8 cellular contexts compared by ENCODE assay signal in the genomic region with DNA sequence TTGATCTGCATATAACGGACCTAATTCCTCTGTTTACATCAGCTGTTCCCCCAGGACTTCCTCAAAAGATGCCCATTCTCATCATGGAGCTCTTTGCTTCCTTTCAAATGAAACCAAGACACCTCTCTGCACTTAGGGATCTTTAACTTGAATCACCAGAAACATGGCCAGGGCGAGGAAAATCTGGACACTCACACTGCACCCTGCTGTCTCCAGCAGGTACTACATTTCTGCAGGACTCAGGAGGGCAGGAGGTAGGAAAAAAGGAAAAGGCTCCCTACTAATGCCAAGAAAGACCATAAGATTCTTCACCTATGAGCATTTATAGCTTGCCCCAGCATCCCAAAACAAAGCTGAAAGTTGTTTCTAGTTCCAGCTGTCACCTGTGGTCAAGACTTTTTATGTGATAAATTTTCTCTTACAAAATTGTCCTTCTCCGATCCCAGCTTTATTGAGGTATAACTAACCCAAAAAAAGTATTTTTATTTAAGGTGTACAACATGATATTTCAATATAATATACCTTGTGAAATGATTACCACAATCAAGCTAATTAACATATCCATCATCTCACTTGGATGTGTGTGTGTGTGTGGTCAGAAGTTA.
DNase-seq lines count a peak whose midpoint lies in the region; ATAC-seq and TF ChIP-seq lines count a peak whose summit lies in the region.

No MANE protein-coding gene starts in this region.

- no peaks in the 10 kb centered on the region for H3K27me3 ChIP-seq in body of pancreas
- H3K27me3 ChIP-seq in effector memory CD4-positive, alpha-beta T cell (replicated peaks; ENCODE audit: control insufficient read depth, insufficient read depth, low read length, poor library complexity, severe bottlenecking) = no peaks in the 10 kb centered on the region

- no peaks in the 10 kb centered on the region for H3K4me1 ChIP-seq in body of pancreas
- no peaks in the 10 kb centered on the region for H3K4me1 ChIP-seq in effector memory CD4-positive, alpha-beta T cell (ENCODE audit: control insufficient read depth, insufficient read depth, low read length, poor library complexity, severe bottlenecking)

- H3K9me3 ChIP-seq in body of pancreas = no peaks in the 10 kb centered on the region
- H3K9me3 ChIP-seq in effector memory CD4-positive, alpha-beta T cell (ENCODE audit: control insufficient read depth, low read length) = no peaks in the 10 kb centered on the region

- TF ChIP-seq CTCF in AG09319 (IDR thresholded peaks at IDR 0.05; ENCODE audit: low read depth, low read length) (peak; percentile 86), GM12873 (IDR thresholded peaks at IDR 0.05; ENCODE audit: insufficient read depth, low read depth, low read length, missing control alignments) (peak; percentile 82), body of pancreas (IDR thresholded peaks at IDR 0.05) (peak; percentile 39 to 77 (median 73))

- ATAC-seq in body of pancreas (peak; percentile 77), HG03045 (IDR thresholded peaks at IDR 0.05; ENCODE audit: unreplicated experiment) (no peak)

- TF ChIP-seq POLR2A in body of pancreas (IDR thresholded peaks at IDR 0.05) = no peak

- intact Hi-C loops in body of pancreas (cut with DNase I) = loop anchor here (10.0 kb wide), 1 partner anchor 489 kb away; no protein-coding TSS in a partner anchor

- no peak overlapping the region for H3K27ac ChIP-seq in body of pancreas
- no peak overlapping the region for H3K27ac ChIP-seq in effector memory CD4-positive, alpha-beta T cell (ENCODE audit: insufficient read depth, low read length, poor library complexity, severe bottlenecking)

- H3K36me3 ChIP-seq in body of pancreas (replicated peaks in 1 of 2; ENCODE audit: insufficient read depth in 1 of 2, low read depth in 2 of 2) = no peaks in the 10 kb centered on the region
- no peaks in the 10 kb centered on the region for H3K36me3 ChIP-seq in effector memory CD4-positive, alpha-beta T cell (ENCODE audit: control insufficient read depth, insufficient read depth, low read length)

- DNase-seq in AG09319 (ENCODE audit: extremely low read depth, low read depth) (peak; percentile 18), NOMO-1 treated with dmso at 0.1 percent for 144 hours (lab: John Stamatoyannopoulos, UW; ENCODE audit: unreplicated experiment) (peak; percentile 4), body of pancreas (peak; percentile 54 to 67 (median 62)), iris pigment epithelial cell (ENCODE audit: low read depth) (peak; percentile 60)
- DNase-seq in stimulated activated CD4-positive, alpha-beta T cell treated with anti-CD3 and anti-CD28 coated beads, Interleukin-4, amount 100 ng/mL, for 48 hours (ENCODE audit: low read depth in 2 of 2) = peak; percentile 5 to 17
- no peak for DNase-seq in effector memory CD4-positive, alpha-beta T cell

- 49 to 52% methylated on average over 3 of the region's 3 CpGs for WGBS in body of pancreas, 2 donors

- no peak overlapping the region for H3K4me3 ChIP-seq in body of pancreas
- H3K4me3 ChIP-seq in effector memory CD4-positive, alpha-beta T cell (ENCODE audit: insufficient read depth, low read depth, low read length, poor library complexity, severe bottlenecking) = no peak overlapping the region

Comparison
In these comparisons a context has a peak if more than half of its experiments do, and no peak if none do; other contexts are left out.
1. DNase-seq: peak in AG09319 (single experiment), NOMO-1 treated with dmso at 0.1 percent for 144 hours (single experiment), body of pancreas (4 of 4), iris pigment epithelial cell (single experiment) and stimulated activated CD4-positive, alpha-beta T cell treated with anti-CD3 and anti-CD28 coated beads, Interleukin-4, amount 100 ng/mL, for 48 hours (2 of 2); none in effector memory CD4-positive, alpha-beta T cell (0 of 3).
2. Peak in every context shown above with its lines, with median percentiles within 50 percentile points of each other: CTCF ChIP-seq.